ENCODE assay signal across 25 cellular contexts in genomic region chr10:91565241-91565640, GRCh38.
"Had no signal": no experiment of that assay in that cellular context is flagged by ENCODE, and none has a peak within 500 bp of the region (broad histone marks: within the 10 kb centered on the region; RNA-seq: fewer than 3 reads in every experiment).

No MANE protein-coding gene starts in this region.

- H3K4me3 ChIP-seq: ascending aorta, colonic mucosa had no signal

- H3K27ac ChIP-seq: ascending aorta, brain microvascular endothelial cell, colonic mucosa, epithelial cell of prostate had no signal

- H3K4me1 ChIP-seq: colonic mucosa had no signal

- H3K27me3 ChIP-seq: ascending aorta, brain microvascular endothelial cell, colonic mucosa had no signal

- ATAC-seq: activated CD4-positive, alpha-beta T cell treated with anti-CD3 and anti-CD28 coated beads for 36 hours; activated CD8-positive, alpha-beta T cell treated with anti-CD3 and anti-CD28 coated beads, Interleukin-2, amount 10 ng/mL, durations not matched to agents 7 days and 5 days; activated naive CD4-positive, alpha-beta T cell treated with anti-CD3 and anti-CD28 coated beads, Interleukin-2, amount 50 U/mL, for 72 hours; activated T-cell treated with anti-CD3 and anti-CD28 coated beads, Interleukin-2, amount 50 U/mL, for 72 hours; SK-N-SH treated with all-trans-retinoic acid at 6 μM for 48 hours had no signal

- DNase-seq: activated CD4-positive, alpha-beta memory T cell treated with anti-CD3 and anti-CD28 coated beads for 36 hours; activated CD4-positive, alpha-beta T cell treated with anti-CD3 and anti-CD28 coated beads for 36 hours; activated CD4-positive, alpha-beta T cell treated with anti-CD3 and anti-CD28 coated beads, Interleukin-2, amount 10 ng/mL, durations not matched to agents 24 days and 14 days; activated CD4-positive, CD25-positive, alpha-beta regulatory T cell; activated CD4-positive, CD25-positive, alpha-beta regulatory T cell treated with anti-CD3 and anti-CD28 coated beads, Interleukin-2, amount 50 U/mL, for 72 hours; activated CD8-positive, alpha-beta memory T cell treated with anti-CD3 and anti-CD28 coated beads, Interleukin-2, amount 50 U/mL, for 48 hours; activated CD8-positive, alpha-beta T cell treated with anti-CD3 and anti-CD28 coated beads, Interleukin-2, amount 10 ng/mL, durations not matched to agents 7 days and 5 days; activated gamma-delta T cell; activated naive CD4-positive, alpha-beta T cell; activated naive CD4-positive, alpha-beta T cell treated with anti-CD3 and anti-CD28 coated beads, Interleukin-2, amount 10 ng/mL, durations not matched to agents 7 days and 5 days; activated naive CD8-positive, alpha-beta T cell treated with anti-CD3 and anti-CD28 coated beads, Interleukin-2, amount 10 ng/mL, durations not matched to agents 7 days and 5 days; activated T-cell treated with anti-CD3 and anti-CD28 coated beads for 4 hours; activated T-cell treated with anti-CD3 and anti-CD28 coated beads, Interleukin-2, amount 50 U/mL, for 24 hours; activated T-cell treated with anti-CD3 and anti-CD28 coated beads, Interleukin-2, amount 50 U/mL, for 72 hours; brain microvascular endothelial cell; central memory CD4-positive, alpha-beta T cell; cerebellar nuclear complex; colonic mucosa; effector CD8-positive, alpha-beta T cell; foreskin fibroblast; T-helper 2 cell had no signal

- H3K36me3 ChIP-seq: ascending aorta, brain microvascular endothelial cell, colonic mucosa had no signal

- H3K9me3 ChIP-seq: ascending aorta, colonic mucosa had no signal
